In genomic region chr10:13206091-13206490, GRCh38 we compare ENCODE assay signal across 20 cellular contexts. TPM values are rescaled to one million over a fixed set of nuclear protein-coding genes. Genes with fewer than 3 reads are reported as not detected.
DNase-seq lines count a peak whose midpoint lies in the region; TF ChIP-seq lines count a peak whose summit lies in the region.
"Had no signal": no experiment of that assay in that cellular context is flagged by ENCODE, and none has a peak within 500 bp of the region (broad histone marks: within the 10 kb centered on the region; RNA-seq: fewer than 3 reads in every experiment).

No MANE protein-coding gene starts in this region.

- H3K36me3 ChIP-seq in spleen: peaks cover 0 to 10% (median 0%) of the 10 kb centered on the region in 6 donors
- peaks cover 20 to 50% of the 10 kb centered on the region in 2 experiments for H3K36me3 ChIP-seq in trophoblast cell (ENCODE audit: control insufficient read depth in 1 of 2, insufficient read depth in 2 of 2, low read length in 2 of 2)

- H2BK12ac ChIP-seq in trophoblast cell (ENCODE audit: low read length): no peak overlapping the region

- H3K4me3 ChIP-seq in spleen (no peak overlapping the region), trophoblast cell (ENCODE audit: low read depth, low read length) (no peak overlapping the region)
- H3K4me3 ChIP-seq: BLaER1 treated with 17β-estradiol and CSF1 and Interleukin-3, amounts not matched to agents 10 nM and 100 nM; GM12878 had no signal

- H3K27me3 ChIP-seq in spleen (replicated peaks in 1 of 7) (no peaks in the 10 kb centered on the region), trophoblast cell (ENCODE audit: insufficient read depth, low read length) (no peaks in the 10 kb centered on the region)
- H3K27me3 ChIP-seq: BE2C; BLaER1 treated with 17β-estradiol and CSF1 and Interleukin-3, amounts not matched to agents 10 nM and 100 nM had no signal

- TF ChIP-seq CTCF in endothelial cell (IDR thresholded peaks at IDR 0.05; ENCODE audit: unreplicated experiment): no peak
- no peak for TF ChIP-seq CTCF in nephron progenitor cell (IDR thresholded peaks at IDR 0.05)
- TF ChIP-seq CTCF in progenitor cell of endocrine pancreas (IDR thresholded peaks at IDR 0.05; ENCODE audit: unreplicated experiment): no peak
- no peak for TF ChIP-seq CTCF in spleen (IDR thresholded peaks at IDR 0.05 in 8 of 11, conservative IDR thresholded peaks at IDR 0.05 in 3 of 11)

- peaks cover 48% of the 10 kb centered on the region for H3K36me3 Mint-ChIP-seq in activated naive CD4-positive, alpha-beta T cell treated with anti-CD3 and anti-CD28 coated beads, Interleukin-2, amount 10 ng/mL, durations not matched to agents 7 days and 5 days
- H3K36me3 Mint-ChIP-seq in endothelial cell (ENCODE audit: low read depth, unreplicated experiment): peaks cover 4% of the 10 kb centered on the region
- peaks cover 69% of the 10 kb centered on the region for H3K36me3 Mint-ChIP-seq in nephron progenitor cell (ENCODE audit: low read depth)
- peaks cover 8% of the 10 kb centered on the region for H3K36me3 Mint-ChIP-seq in progenitor cell of endocrine pancreas (ENCODE audit: insufficient read depth)
- H3K36me3 Mint-ChIP-seq: CD8-positive, alpha-beta memory T cell had no signal

- no peak overlapping the region for H4K91ac ChIP-seq in trophoblast cell (ENCODE audit: low read depth, low read length)

- no peak overlapping the region for H3K18ac ChIP-seq in trophoblast cell (ENCODE audit: low read length)

- no peaks in the 10 kb centered on the region for H3K9me3 Mint-ChIP-seq in activated naive CD4-positive, alpha-beta T cell treated with anti-CD3 and anti-CD28 coated beads, Interleukin-2, amount 10 ng/mL, durations not matched to agents 7 days and 5 days
- H3K9me3 Mint-ChIP-seq in endothelial cell (ENCODE audit: unreplicated experiment) (no peaks in the 10 kb centered on the region), nephron progenitor cell (no peaks in the 10 kb centered on the region), progenitor cell of endocrine pancreas (ENCODE audit: low read depth) (no peaks in the 10 kb centered on the region)
- H3K9me3 Mint-ChIP-seq: CD4-positive, alpha-beta T cell; CD8-positive, alpha-beta memory T cell had no signal

- no peak overlapping the region for H2AK5ac ChIP-seq in trophoblast cell (ENCODE audit: low read length)

- H3K4me2 ChIP-seq in trophoblast cell (ENCODE audit: low read length): no peak overlapping the region
- H3K4me2 ChIP-seq: BLaER1 treated with 17β-estradiol and CSF1 and Interleukin-3, amounts not matched to agents 10 nM and 100 nM had no signal

- no peak for TF ChIP-seq POLR2A in spleen (IDR thresholded peaks at IDR 0.05)

- no peaks in the 10 kb centered on the region for H3K27me3 Mint-ChIP-seq in activated naive CD4-positive, alpha-beta T cell treated with anti-CD3 and anti-CD28 coated beads, Interleukin-2, amount 10 ng/mL, durations not matched to agents 7 days and 5 days
- H3K27me3 Mint-ChIP-seq in endothelial cell (ENCODE audit: unreplicated experiment) (peaks cover 4% of the 10 kb centered on the region), nephron progenitor cell (ENCODE audit: low read depth, poor library complexity) (peaks cover 4% of the 10 kb centered on the region), progenitor cell of endocrine pancreas (no peaks in the 10 kb centered on the region)
- H3K27me3 Mint-ChIP-seq: CD4-positive, alpha-beta T cell; CD8-positive, alpha-beta memory T cell had no signal

- no peak overlapping the region for H4K12ac ChIP-seq in trophoblast cell (ENCODE audit: low read depth, low read length)

- H3K14ac ChIP-seq in trophoblast cell (ENCODE audit: low read length): no peak overlapping the region

- H2BK120ac ChIP-seq in trophoblast cell (ENCODE audit: insufficient read depth, low read length, poor library complexity): no peak overlapping the region

- no peaks in the 10 kb centered on the region for H3K79me1 ChIP-seq in trophoblast cell (ENCODE audit: low read length)

- H2BK5ac ChIP-seq in trophoblast cell (ENCODE audit: low read depth, low read length, poor library complexity): no peak overlapping the region

- 92 to 95% (median 95%) methylated on average over 9 of the region's 9 CpGs for WGBS in spleen, 5 donors
- WGBS in trophoblast cell (ENCODE audit: extremely low coverage, insufficient coverage, insufficient read length): no CpG with 5 or more reads among the region's 9 CpGs

- DNase-seq in activated naive CD4-positive, alpha-beta T cell treated with anti-CD3 and anti-CD28 coated beads, Interleukin-2, amount 10 ng/mL, durations not matched to agents 7 days and 5 days: no peak
- DNase-seq in activated naive CD4-positive, alpha-beta T cell treated with anti-CD3 and anti-CD28 coated beads, Interleukin-2, amount 50 U/mL, for 16 hours: no peak
- DNase-seq in endothelial cell (ENCODE audit: low spot score): no peak
- DNase-seq in nephron progenitor cell: no peak
- DNase-seq in progenitor cell of endocrine pancreas (ENCODE audit: low spot score, unreplicated experiment): no peak
- DNase-seq in spleen: no peak
- no peak for DNase-seq in NCI-H748 (lab: John Stamatoyannopoulos, UW; ENCODE audit: unreplicated experiment)
- no peak for DNase-seq in trophoblast cell
- DNase-seq: BE2C; CD4-positive, alpha-beta T cell; CD8-positive, alpha-beta memory T cell; DMS 273 treated with DMSO at 0.1 percent for 48 hours; DMS79; EL; GDM1; H7 had no signal

- no peaks in the 10 kb centered on the region for H3K9me3 ChIP-seq in spleen
- no peaks in the 10 kb centered on the region for H3K9me3 ChIP-seq in trophoblast cell (ENCODE audit: insufficient read depth, low read depth, low read length)
- H3K9me3 ChIP-seq: BE2C; BLaER1 treated with 17β-estradiol and CSF1 and Interleukin-3, amounts not matched to agents 10 nM and 100 nM had no signal

- no peak overlapping the region for H3K4me3 Mint-ChIP-seq in activated naive CD4-positive, alpha-beta T cell treated with anti-CD3 and anti-CD28 coated beads, Interleukin-2, amount 10 ng/mL, durations not matched to agents 7 days and 5 days
- H3K4me3 Mint-ChIP-seq in endothelial cell (ENCODE audit: unreplicated experiment) (no peak overlapping the region), nephron progenitor cell (no peak overlapping the region), progenitor cell of endocrine pancreas (ENCODE audit: low read depth) (no peak overlapping the region)
- H3K4me3 Mint-ChIP-seq: CD14-positive monocyte; CD4-positive, alpha-beta T cell; CD8-positive, alpha-beta memory T cell had no signal

- peak overlapping the region; percentile 77 for H3K27ac Mint-ChIP-seq in activated naive CD4-positive, alpha-beta T cell treated with anti-CD3 and anti-CD28 coated beads, Interleukin-2, amount 10 ng/mL, durations not matched to agents 7 days and 5 days
- H3K27ac Mint-ChIP-seq in endothelial cell (ENCODE audit: unreplicated experiment): peak overlapping the region; percentile 36
- H3K27ac Mint-ChIP-seq in nephron progenitor cell: peak overlapping the region; percentile 25
- H3K27ac Mint-ChIP-seq in progenitor cell of endocrine pancreas: peak overlapping the region; percentile 10
- H3K27ac Mint-ChIP-seq: CD4-positive, alpha-beta T cell had no signal

- H3K79me2 ChIP-seq in trophoblast cell (ENCODE audit: control insufficient read depth, insufficient read depth, low read length, poor library complexity): no peaks in the 10 kb centered on the region

- H4K8ac ChIP-seq in trophoblast cell (ENCODE audit: low read depth, low read length): no peak overlapping the region

- no peak overlapping the region for H3K23ac ChIP-seq in trophoblast cell (ENCODE audit: low read length)

- H2AFZ ChIP-seq in trophoblast cell (ENCODE audit: insufficient read depth, low read length, poor library complexity): no peak overlapping the region

- CTCF ChIA-PET in activated naive CD4-positive, alpha-beta T cell treated with anti-CD3 and anti-CD28 coated beads, Interleukin-2, amount 10 ng/mL, durations not matched to agents 7 days and 5 days (lab: Charles Lee): interaction anchor here (0.8 to 1.6 kb wide), 4 partner anchors 11 to 145 kb away, joined by 3 to 5 read pairs (median 4); no protein-coding TSS in a partner anchor

- no peaks in the 10 kb centered on the region for H3K4me1 ChIP-seq in spleen
- H3K4me1 ChIP-seq in trophoblast cell (ENCODE audit: control insufficient read depth in 1 of 2, insufficient read depth in 2 of 2, low read length in 2 of 2): no peaks in the 10 kb centered on the region
- H3K4me1 ChIP-seq: BE2C; BLaER1 treated with 17β-estradiol and CSF1 and Interleukin-3, amounts not matched to agents 10 nM and 100 nM had no signal

- no peak overlapping the region for H3K4ac ChIP-seq in trophoblast cell (ENCODE audit: low read depth, low read length)

- no peak overlapping the region for H3K9ac ChIP-seq in trophoblast cell (ENCODE audit: low read length)
- H3K9ac ChIP-seq: BLaER1 treated with 17β-estradiol and CSF1 and Interleukin-3, amounts not matched to agents 10 nM and 100 nM had no signal

- H3K27ac ChIP-seq in spleen (no peak overlapping the region), trophoblast cell (ENCODE audit: low read depth, low read length) (no peak overlapping the region)
- H3K27ac ChIP-seq: 22Rv1; BLaER1 treated with 17β-estradiol and CSF1 and Interleukin-3, amounts not matched to agents 10 nM and 100 nM had no signal

- intact Hi-C loops in spleen (cut with DNase I; ENCODE audit: low total_unique reads): no loop called here

- H3K4me1 Mint-ChIP-seq in activated naive CD4-positive, alpha-beta T cell treated with anti-CD3 and anti-CD28 coated beads, Interleukin-2, amount 10 ng/mL, durations not matched to agents 7 days and 5 days: no peaks in the 10 kb centered on the region
- H3K4me1 Mint-ChIP-seq in endothelial cell (ENCODE audit: unreplicated experiment) (no peaks in the 10 kb centered on the region), nephron progenitor cell (no peaks in the 10 kb centered on the region), progenitor cell of endocrine pancreas (ENCODE audit: low read depth) (no peaks in the 10 kb centered on the region)
- H3K4me1 Mint-ChIP-seq: CD14-positive monocyte; CD8-positive, alpha-beta memory T cell had no signal

RNA-seq across cellular contexts. Expression of gene UCMA, which starts 28.1 kb away (rescaled TPM):
- total RNA-seq in endothelial cell (ENCODE audit: unreplicated experiment): not detected
- total RNA-seq in progenitor cell of endocrine pancreas: not detected in 2 replicates
- not detected for total RNA-seq in spleen
- polyA plus RNA-seq in spleen: not detected
- not detected in 2 replicates for polyA plus RNA-seq in trophoblast cell (2013)
- total RNA-seq: CD4-positive, alpha-beta T cell; CD8-positive, alpha-beta memory T cell; GM12878; H7 had no signal
- polyA plus RNA-seq: CD14-positive monocyte; CD8-positive, alpha-beta memory T cell had no signal

RNA-seq across cellular contexts. Expression of gene MCM10, which starts 44.7 kb away (rescaled TPM):
- total RNA-seq in endothelial cell (ENCODE audit: unreplicated experiment) (7.0 TPM), progenitor cell of endocrine pancreas (20.2 and 21.4 TPM in 2 replicates), spleen (1 to 10 TPM in 6 of 7 donors, under 1 TPM in 1; 0.98 to 5.3 (median 2.8) TPM)
- under 1 TPM; 0.24 to 0.99 (median 0.80) TPM for polyA plus RNA-seq in spleen
- 12.6 and 14.3 TPM in 2 replicates for polyA plus RNA-seq in trophoblast cell (2013)
- polyA plus RNA-seq: CD14-positive monocyte; CD8-positive, alpha-beta memory T cell had no signal

Comparison
In these comparisons a context has a peak if more than half of its experiments do, and no peak if none do; other contexts are left out.
1. H3K27ac Mint-ChIP-seq: peak in every context shown above with its lines; median percentile 77 in activated naive CD4-positive, alpha-beta T cell treated with anti-CD3 and anti-CD28 coated beads, Interleukin-2, amount 10 ng/mL, durations not matched to agents 7 days and 5 days; 36 in endothelial cell; 25 in nephron progenitor cell; 10 in progenitor cell of endocrine pancreas.